Comparison of ENCODE assay signal across 1 cellular context in the genomic region with DNA sequence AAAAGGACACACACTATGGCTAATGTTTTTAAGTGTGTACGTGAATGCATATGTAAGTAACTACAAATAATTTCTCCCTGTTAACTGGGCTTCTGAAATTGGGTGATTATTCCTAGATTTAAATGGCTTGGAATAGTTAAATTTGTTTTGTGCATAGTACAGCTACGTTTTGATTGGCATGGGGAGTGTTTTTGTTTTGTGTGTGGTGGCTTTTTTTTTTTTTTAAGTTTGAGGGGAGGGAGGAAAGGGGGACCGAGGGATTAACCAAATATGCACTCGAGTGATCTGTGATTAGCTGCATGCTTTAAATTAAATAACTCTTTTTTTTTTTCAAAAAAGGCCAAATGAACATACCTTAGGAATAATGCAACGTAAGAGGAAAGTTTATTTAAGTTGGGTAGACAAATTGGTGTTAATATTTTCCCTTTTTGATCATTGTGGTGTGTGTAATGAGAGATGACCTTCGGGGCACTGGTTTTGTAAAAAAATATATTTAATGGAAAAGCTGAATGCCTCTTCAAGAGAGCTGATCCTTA.
TF ChIP-seq lines count a peak whose summit lies in the region.

No MANE protein-coding gene starts in this region.

TF ChIP-seq in K562, 482 proteins besides CTCF, POLR2A, EP300 and RAD21 (continued from another document and continues in another):
- peak; percentile 18 for TF ChIP-seq PRDM10 (IDR thresholded peaks at IDR 0.05; ENCODE audit: partially characterized antibody)
- TF ChIP-seq RBM17 (IDR thresholded peaks at IDR 0.05; ENCODE audit: borderline replicate concordance, low read depth, low read length) = no peak
- TF ChIP-seq ZNF644 (tag; IDR thresholded peaks at IDR 0.05; ENCODE audit: low read depth) = no peak
- TF ChIP-seq ZBTB40 (IDR thresholded peaks at IDR 0.05) = 0 out of 2 replicates have a peak, but pooled peaks have one; percentile 61
- TF ChIP-seq ZBTB40 (CRISPR knock-in tag; IDR thresholded peaks at IDR 0.05) = no peak
- no peak for TF ChIP-seq ZNF143 (CRISPR knock-in tag; IDR thresholded peaks at IDR 0.05)
- peak in 1 of 2 experiments; percentile 33; a peak in 1 of 4 replicates for TF ChIP-seq MAZ (CRISPR knock-in tag; conservative IDR thresholded peaks at IDR 0.05 in 1 of 2, IDR thresholded peaks at IDR 0.05 in 1 of 2)
- TF ChIP-seq HNRNPLL (IDR thresholded peaks at IDR 0.05; ENCODE audit: low read depth, low read length, poor library complexity, severe bottlenecking) = no peak
- no peak for TF ChIP-seq SUPT5H (IDR thresholded peaks at IDR 0.05)
- TF ChIP-seq RCOR1 (IDR thresholded peaks at IDR 0.05; ENCODE audit: borderline replicate concordance in 1 of 2, low read depth in 2 of 2, low read length in 2 of 2) = no peak
- no peak for TF ChIP-seq ZNF408 (CRISPR knock-in tag; IDR thresholded peaks at IDR 0.05; ENCODE audit: low read depth)
- TF ChIP-seq FUS (optimal IDR thresholded peaks at IDR 0.05; ENCODE audit: low read depth, low read length) = no peak
- no peak for TF ChIP-seq NFIX (CRISPR knock-in tag; IDR thresholded peaks at IDR 0.05; ENCODE audit: low read depth)
- TF ChIP-seq PHB (CRISPR knock-in tag; IDR thresholded peaks at IDR 0.05) = no peak
- TF ChIP-seq PHF8 (IDR thresholded peaks at IDR 0.05; ENCODE audit: borderline replicate concordance, low read length) = 0 out of 2 replicates have a peak, but pooled peaks have one; percentile 3
- no peak for TF ChIP-seq FOXJ3 (CRISPR knock-in tag; IDR thresholded peaks at IDR 0.05)
- TF ChIP-seq PHTF2 (CRISPR knock-in tag; IDR thresholded peaks at IDR 0.05) = no peak
- TF ChIP-seq ELF4 (CRISPR knock-in tag; IDR thresholded peaks at IDR 0.05) = 0 out of 2 replicates have a peak, but pooled peaks have one; percentile 21
- TF ChIP-seq, protein P1, sequence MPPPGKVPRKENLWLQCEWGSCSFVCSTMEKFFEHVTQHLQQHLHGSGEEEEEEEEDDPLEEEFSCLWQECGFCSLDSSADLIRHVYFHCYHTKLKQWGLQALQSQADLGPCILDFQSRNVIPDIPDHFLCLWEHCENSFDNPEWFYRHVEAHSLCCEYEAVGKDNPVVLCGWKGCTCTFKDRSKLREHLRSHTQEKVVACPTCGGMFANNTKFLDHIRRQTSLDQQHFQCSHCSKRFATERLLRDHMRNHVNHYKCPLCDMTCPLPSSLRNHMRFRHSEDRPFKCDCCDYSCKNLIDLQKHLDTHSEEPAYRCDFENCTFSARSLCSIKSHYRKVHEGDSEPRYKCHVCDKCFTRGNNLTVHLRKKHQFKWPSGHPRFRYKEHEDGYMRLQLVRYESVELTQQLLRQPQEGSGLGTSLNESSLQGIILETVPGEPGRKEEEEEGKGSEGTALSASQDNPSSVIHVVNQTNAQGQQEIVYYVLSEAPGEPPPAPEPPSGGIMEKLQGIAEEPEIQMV (tag; conservative IDR thresholded peaks at IDR 0.05; ENCODE audit: low read depth) = no peak
- no peak for TF ChIP-seq ZNF263 (CRISPR knock-in tag; IDR thresholded peaks at IDR 0.05; ENCODE audit: borderline replicate concordance)
- TF ChIP-seq, protein P2, sequence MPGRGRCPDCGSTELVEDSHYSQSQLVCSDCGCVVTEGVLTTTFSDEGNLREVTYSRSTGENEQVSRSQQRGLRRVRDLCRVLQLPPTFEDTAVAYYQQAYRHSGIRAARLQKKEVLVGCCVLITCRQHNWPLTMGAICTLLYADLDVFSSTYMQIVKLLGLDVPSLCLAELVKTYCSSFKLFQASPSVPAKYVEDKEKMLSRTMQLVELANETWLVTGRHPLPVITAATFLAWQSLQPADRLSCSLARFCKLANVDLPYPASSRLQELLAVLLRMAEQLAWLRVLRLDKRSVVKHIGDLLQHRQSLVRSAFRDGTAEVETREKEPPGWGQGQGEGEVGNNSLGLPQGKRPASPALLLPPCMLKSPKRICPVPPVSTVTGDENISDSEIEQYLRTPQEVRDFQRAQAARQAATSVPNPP (IDR thresholded peaks at IDR 0.05; ENCODE audit: borderline replicate concordance, insufficient read depth, insufficient read length) = no peak
- TF ChIP-seq ZNF316 (IDR thresholded peaks at IDR 0.05) = peak; percentile 81
- TF ChIP-seq SMARCE1 (IDR thresholded peaks at IDR 0.05) = peak; percentile 31; the same call in 1 of the 2 replicates
- TF ChIP-seq ZNF146 (CRISPR knock-in tag; IDR thresholded peaks at IDR 0.05; ENCODE audit: unreplicated experiment) = no peak
- no peak for TF ChIP-seq ZNF140 (CRISPR knock-in tag; IDR thresholded peaks at IDR 0.05)
- no peak for TF ChIP-seq CBX2 (IDR thresholded peaks at IDR 0.05; ENCODE audit: insufficient read depth, low read length, poor library complexity, severe bottlenecking)
- no peak for TF ChIP-seq MYNN (IDR thresholded peaks at IDR 0.05)
- no peak for TF ChIP-seq MYNN (CRISPR knock-in tag; IDR thresholded peaks at IDR 0.05)
- TF ChIP-seq HOMEZ (CRISPR knock-in tag; IDR thresholded peaks at IDR 0.05) = no peak
- TF ChIP-seq POLR2B (IDR thresholded peaks at IDR 0.05; ENCODE audit: low read depth, partially characterized antibody) = no peak
- TF ChIP-seq JUN (IDR thresholded peaks at IDR 0.05; ENCODE audit: borderline replicate concordance, low read depth, low read length) = no peak
- no peak for TF ChIP-seq JUN (CRISPR knock-in tag; IDR thresholded peaks at IDR 0.05; ENCODE audit: borderline replicate concordance)
- no peak for TF ChIP-seq DDX20 (tag; IDR thresholded peaks at IDR 0.05; ENCODE audit: low read depth)
- TF ChIP-seq TCF7 (IDR thresholded peaks at IDR 0.05; ENCODE audit: borderline replicate concordance) = no peak
- no peak for TF ChIP-seq PTBP1 (IDR thresholded peaks at IDR 0.05; ENCODE audit: low read depth, low read length)
- TF ChIP-seq MECOM (CRISPR knock-in tag; IDR thresholded peaks at IDR 0.05) = no peak
- no peak for TF ChIP-seq NFYB (IDR thresholded peaks at IDR 0.05; ENCODE audit: extremely low read depth, insufficient read length)
- no peak for TF ChIP-seq RB1 (IDR thresholded peaks at IDR 0.05; ENCODE audit: low read depth)
- no peak for TF ChIP-seq KAT2B (IDR thresholded peaks at IDR 0.05; ENCODE audit: low read depth, low read length)
- no peak for TF ChIP-seq SRSF3 (IDR thresholded peaks at IDR 0.05; ENCODE audit: insufficient read depth, low read length)
- no peak for TF ChIP-seq U2AF1 (optimal IDR thresholded peaks at IDR 0.05; ENCODE audit: low read depth, low read length)
- TF ChIP-seq ERF (CRISPR knock-in tag; IDR thresholded peaks at IDR 0.05) = no peak
- no peak for TF ChIP-seq ZNF121 (CRISPR knock-in tag; conservative IDR thresholded peaks at IDR 0.05)
- TF ChIP-seq ETV5 (CRISPR knock-in tag; IDR thresholded peaks at IDR 0.05; ENCODE audit: low read depth) = no peak
